In genomic region chr9:89445135-89445797, GRCh38 we compare ENCODE assay signal across 14 cellular contexts. TPM values are rescaled to one million over a fixed set of nuclear protein-coding genes. Genes with fewer than 3 reads are reported as not detected.
DNase-seq lines count a peak whose midpoint lies in the region; ATAC-seq and TF ChIP-seq lines count a peak whose summit lies in the region.
"Had no signal": no experiment of that assay in that cellular context is flagged by ENCODE, and none has a peak within 500 bp of the region (broad histone marks: within the 10 kb centered on the region; RNA-seq: fewer than 3 reads in every experiment).

No MANE protein-coding gene starts in this region.

- H2AK5ac ChIP-seq in neuronal stem cell (ENCODE audit: low read depth, low read length), result no peak overlapping the region

- H4K91ac ChIP-seq in neuronal stem cell (ENCODE audit: low read depth, low read length, poor library complexity), result no peak overlapping the region

- H3K27ac ChIP-seq in CD4-positive, CD25-positive, alpha-beta regulatory T cell (ENCODE audit: insufficient read depth, low read length, poor library complexity, severe bottlenecking), result peak overlapping the region; percentile 41
- no peak overlapping the region for H3K27ac ChIP-seq in neuronal stem cell (replicated peaks; ENCODE audit: low read length)
- H3K27ac ChIP-seq: C4-2B, PC-9, thyroid gland had no signal

- TF ChIP-seq CTCF in mucosa of descending colon (IDR thresholded peaks at IDR 0.05), result no peak

- H3K79me1 ChIP-seq in neuronal stem cell (ENCODE audit: low read depth, low read length), result peaks cover 19% of the 10 kb centered on the region

- intact Hi-C loops in mucosa of descending colon (cut with DNase I, micrococcal nuclease), result no loop called here

- no peaks in the 10 kb centered on the region for H3K9me3 ChIP-seq in CD4-positive, CD25-positive, alpha-beta regulatory T cell (ENCODE audit: control insufficient read depth in 2 of 2, low read length in 2 of 2)
- no peaks in the 10 kb centered on the region for H3K9me3 ChIP-seq in neuronal stem cell (replicated peaks in 1 of 2; ENCODE audit: control insufficient read depth in 2 of 2, insufficient read depth in 1 of 2, low read depth in 1 of 2, low read length in 2 of 2)
- no peaks in the 10 kb centered on the region for H3K9me3 ChIP-seq in mucosa of descending colon
- H3K9me3 ChIP-seq: thyroid gland had no signal

- peaks cover 39% of the 10 kb centered on the region for H3K36me3 Mint-ChIP-seq in CD4-positive, CD25-positive, alpha-beta regulatory T cell
- H3K36me3 Mint-ChIP-seq in IgD-negative memory B cell, result peaks cover 6% of the 10 kb centered on the region
- peaks cover 49% of the 10 kb centered on the region for H3K36me3 Mint-ChIP-seq in central memory CD8-positive, alpha-beta T cell (ENCODE audit: insufficient read depth)

- no peak overlapping the region for H3K18ac ChIP-seq in neuronal stem cell (ENCODE audit: low read length)

- no peak overlapping the region for H2BK120ac ChIP-seq in neuronal stem cell (ENCODE audit: low read depth, low read length)

- H3K27me3 ChIP-seq in CD4-positive, CD25-positive, alpha-beta regulatory T cell (ENCODE audit: control insufficient read depth, insufficient read depth, low read length), result no peaks in the 10 kb centered on the region
- H3K27me3 ChIP-seq in neuronal stem cell (ENCODE audit: control insufficient read depth in 3 of 3, insufficient read depth in 3 of 3, low read depth in 1 of 3, low read length in 3 of 3), result no peaks in the 10 kb centered on the region
- H3K27me3 ChIP-seq: thyroid gland had no signal

- no peak overlapping the region for H3K4me2 ChIP-seq in neuronal stem cell (ENCODE audit: insufficient read depth, low read length, poor library complexity, severe bottlenecking)
- H3K4me2 ChIP-seq: PC-9 had no signal

- H3K4me3 ChIP-seq in CD4-positive, CD25-positive, alpha-beta regulatory T cell (ENCODE audit: low read depth, low read length), result no peak overlapping the region
- H3K4me3 ChIP-seq in neuronal stem cell (ENCODE audit: low read length in 2 of 2) (no peak overlapping the region), mucosa of descending colon (no peak overlapping the region)
- H3K4me3 ChIP-seq: PC-9, thyroid gland had no signal

- H2BK5ac ChIP-seq in neuronal stem cell (ENCODE audit: low read length), result no peak overlapping the region

- H3K4me1 ChIP-seq in CD4-positive, CD25-positive, alpha-beta regulatory T cell (ENCODE audit: control insufficient read depth, insufficient read depth, low read length, poor library complexity, severe bottlenecking), result peaks cover 99% of the 10 kb centered on the region
- H3K4me1 ChIP-seq in neuronal stem cell (ENCODE audit: control insufficient read depth in 2 of 2, insufficient read depth in 1 of 2, low read depth in 1 of 2, low read length in 2 of 2) (peaks cover 2 to 9% of the 10 kb centered on the region in 2 donors), mucosa of descending colon (ENCODE audit: low read depth) (peaks cover 29% of the 10 kb centered on the region)

- no peak overlapping the region for H3K4ac ChIP-seq in neuronal stem cell (ENCODE audit: low read length)

- peak overlapping the region; percentile 93 to 98 (median 95) for H3K27ac Mint-ChIP-seq in CD4-positive, CD25-positive, alpha-beta regulatory T cell
- peak overlapping the region in 2 of 3 donors; percentile 71 to 77 for H3K27ac Mint-ChIP-seq in IgD-negative memory B cell
- H3K27ac Mint-ChIP-seq in central memory CD8-positive, alpha-beta T cell (ENCODE audit: low read depth), result peak overlapping the region; percentile 89

- no peak overlapping the region for H4K8ac ChIP-seq in neuronal stem cell (ENCODE audit: low read depth, low read length)

- H2AFZ ChIP-seq in neuronal stem cell (ENCODE audit: low read length), result no peak overlapping the region
- H2AFZ ChIP-seq: PC-9 had no signal

- H2BK12ac ChIP-seq in neuronal stem cell (ENCODE audit: low read length), result no peak overlapping the region

- H2BK15ac ChIP-seq in neuronal stem cell (ENCODE audit: low read length), result no peak overlapping the region

- no peak overlapping the region for H3K23ac ChIP-seq in neuronal stem cell (ENCODE audit: low read depth, low read length, poor library complexity)

- H3K4me1 Mint-ChIP-seq in CD4-positive, CD25-positive, alpha-beta regulatory T cell, result peaks cover 10 to 97% (median 66%) of the 10 kb centered on the region in 4 donors
- peaks cover 50 to 75% (median 54%) of the 10 kb centered on the region in 3 donors for H3K4me1 Mint-ChIP-seq in IgD-negative memory B cell
- peaks cover 92% of the 10 kb centered on the region for H3K4me1 Mint-ChIP-seq in central memory CD8-positive, alpha-beta T cell

- DNase-seq in CD4-positive, CD25-positive, alpha-beta regulatory T cell, result no peak
- DNase-seq in central memory CD8-positive, alpha-beta T cell (ENCODE audit: low spot score in 2 of 2), result no peak
- DNase-seq in neuronal stem cell (ENCODE audit: low spot score) (no peak), ecto neural progenitor cell (ENCODE audit: low spot score) (no peak), mucosa of descending colon (no peak)
- no peak for DNase-seq in stimulated activated CD4-positive, alpha-beta T cell treated with anti-CD3 and anti-CD28 coated beads, Interleukin-1b, Interleukin-23, amount 100 ng/mL, for 48 hours
- DNase-seq: islet precursor cell; NCI-H1930; NCI-H524 treated with DMSO at 0.1 percent for 48 hours; PC-9; stimulated activated CD4-positive, alpha-beta T cell treated with anti-CD3 and anti-CD28 coated beads, Interleukin-12 subunit alpha, Interleukin-12 subunit beta, amount 100 ng/mL, for 4 hours had no signal

- no peaks in the 10 kb centered on the region for H3K27me3 Mint-ChIP-seq in CD4-positive, CD25-positive, alpha-beta regulatory T cell
- no peaks in the 10 kb centered on the region for H3K27me3 Mint-ChIP-seq in IgD-negative memory B cell
- no peaks in the 10 kb centered on the region for H3K27me3 Mint-ChIP-seq in central memory CD8-positive, alpha-beta T cell

- peaks cover 38% of the 10 kb centered on the region for H3K36me3 ChIP-seq in CD4-positive, CD25-positive, alpha-beta regulatory T cell (ENCODE audit: control insufficient read depth, insufficient read depth, low read length)
- H3K36me3 ChIP-seq in neuronal stem cell (replicated peaks in 1 of 2; ENCODE audit: control insufficient read depth in 2 of 2, insufficient read depth in 2 of 2, low read length in 2 of 2), result peaks cover 0 to 2% of the 10 kb centered on the region in 2 donors
- H3K36me3 ChIP-seq in mucosa of descending colon (ENCODE audit: low read depth), result no peaks in the 10 kb centered on the region
- H3K36me3 ChIP-seq: thyroid gland had no signal

- peak overlapping the region in 2 of 4 donors; percentile 19 to 58 for H3K4me3 Mint-ChIP-seq in CD4-positive, CD25-positive, alpha-beta regulatory T cell
- H3K4me3 Mint-ChIP-seq in IgD-negative memory B cell, result peak overlapping the region in 1 of 4 donors; percentile 22
- peak overlapping the region; percentile 58 for H3K4me3 Mint-ChIP-seq in central memory CD8-positive, alpha-beta T cell

- H3K9ac ChIP-seq in neuronal stem cell (ENCODE audit: low read depth, low read length, poor library complexity), result peak overlapping the region; percentile 2

- no peak overlapping the region for H3K14ac ChIP-seq in neuronal stem cell (ENCODE audit: low read length)

- no peak for ATAC-seq in CD4-positive, CD25-positive, alpha-beta regulatory T cell (ENCODE audit: low read depth in 2 of 2)
- ATAC-seq in central memory CD8-positive, alpha-beta T cell (replicated peaks; ENCODE audit: extremely low read depth, poor library complexity, severe bottlenecking), result no peak
- ATAC-seq in mucosa of descending colon, result no peak

- no peaks in the 10 kb centered on the region for H3K9me3 Mint-ChIP-seq in CD4-positive, CD25-positive, alpha-beta regulatory T cell
- H3K9me3 Mint-ChIP-seq in IgD-negative memory B cell, result no peaks in the 10 kb centered on the region
- H3K9me3 Mint-ChIP-seq in central memory CD8-positive, alpha-beta T cell, result no peaks in the 10 kb centered on the region

- WGBS in neuronal stem cell (ENCODE audit: extremely low coverage in 2 of 2, insufficient read length in 2 of 2, insufficient replicate concordance in 1 of 2), 2 donors, result no CpG with 5 or more reads among the region's 11 CpGs

RNA-seq across cellular contexts. Expression of gene SEMA4D, which starts 52.6 kb away (rescaled TPM):
- 480 TPM for total RNA-seq in CD4-positive, CD25-positive, alpha-beta regulatory T cell
- polyA plus RNA-seq in CD4-positive, CD25-positive, alpha-beta regulatory T cell, result 100 to 1,000 TPM in 1 of 4 donors, 10 to 100 TPM in 3; 67.5 to 108 (median 90.2) TPM
- polyA plus RNA-seq in IgD-negative memory B cell, result 35.3 TPM
- polyA plus RNA-seq in neuronal stem cell (2013, experiment 1 of 2), result 23.2 TPM
- polyA plus RNA-seq in neuronal stem cell (2013, experiment 2 of 2), result 24.3 TPM
- 10 to 100 TPM; 20.9 to 26.9 (median 23.1) TPM for total RNA-seq in mucosa of descending colon

Comparison
In these comparisons a context has a peak if more than half of its experiments do, and no peak if none do; other contexts are left out.
1. RNA of gene SEMA4D, which starts 52.6 kb away (total RNA-seq): 480 TPM in CD4-positive, CD25-positive, alpha-beta regulatory T cell (single experiment); 20.9 to 26.9 TPM in mucosa of descending colon; every median in the first group is over 10 times any median in the second.
2. Peak in every context shown above with its lines, with median percentiles within 50 percentile points of each other: H3K27ac Mint-ChIP-seq.